ENCODE assay signal across 10 cellular contexts in genomic region chr19:52567921-52568320, GRCh38.
"Had no signal": no experiment of that assay in that cellular context is flagged by ENCODE, and none has a peak within 500 bp of the region (broad histone marks: within the 10 kb centered on the region; RNA-seq: fewer than 3 reads in every experiment).

No MANE protein-coding gene starts in this region.

- H3K27ac ChIP-seq: GM23248 had no signal

- H3K9ac ChIP-seq: GM23248 had no signal

- H3K36me3 ChIP-seq: HAP-1 had no signal

- H2AFZ ChIP-seq: GM23248, GM23338 had no signal

- DNase-seq: GM23248, GOT3, H7, H9, HCEC 1CT, HFFc6 had no signal

- H3K4me2 ChIP-seq: GM23338 had no signal

- H3K4me1 ChIP-seq: HAP-1 had no signal

- H3K4me3 ChIP-seq: GM23248, GM23338, HAP-1 had no signal

- FAIRE-seq: H1, H54 had no signal
